Comparison of ENCODE assay signal across 16 cellular contexts in the genomic region with DNA sequence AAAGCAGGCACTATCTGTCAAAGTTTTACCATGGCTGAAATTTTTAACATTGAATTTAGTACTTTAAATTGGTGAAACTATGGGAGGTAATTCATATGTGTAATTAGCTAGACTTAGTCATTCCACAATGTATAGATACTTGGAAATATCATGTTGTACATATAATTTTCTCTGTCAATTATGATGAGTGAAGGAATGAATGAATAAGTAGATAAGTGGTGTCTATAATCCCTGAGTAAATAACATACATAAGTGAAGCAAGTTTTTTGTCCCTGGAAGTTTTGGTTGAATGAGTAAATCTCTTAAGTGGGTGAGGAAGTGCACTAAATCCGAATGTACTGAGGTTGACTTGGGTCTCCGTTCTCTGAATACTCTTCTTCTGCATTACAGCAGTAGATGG.
DNase-seq lines count a peak whose midpoint lies in the region; ATAC-seq and TF ChIP-seq lines count a peak whose summit lies in the region.
"Had no signal": no experiment of that assay in that cellular context is flagged by ENCODE, and none has a peak within 500 bp of the region (broad histone marks: within the 10 kb centered on the region; RNA-seq: fewer than 3 reads in every experiment).

No MANE protein-coding gene starts in this region.

- H3K9me3 ChIP-seq in HEK293 (ENCODE audit: control insufficient read depth, insufficient read depth, low read depth, low read length) (no peaks in the 10 kb centered on the region), duodenal mucosa (ENCODE audit: control insufficient read depth in 1 of 2, low read length in 2 of 2) (no peaks in the 10 kb centered on the region)
- H3K9me3 ChIP-seq: A549; BLaER1 treated with 17β-estradiol and CSF1 and Interleukin-3, amounts not matched to agents 10 nM and 100 nM; Caco-2 had no signal

- DNase-seq in DMS53 (lab: John Stamatoyannopoulos, UW): peak; percentile 39
- no peak for DNase-seq in NCI-H345 (lab: John Stamatoyannopoulos, UW)
- DNase-seq: AML-193; Caco-2; Calu3; CD4-positive, alpha-beta T cell; CD8-positive, alpha-beta T cell; DMS79 treated with DMSO at 0.1 percent for 48 hours; GF-D8 had no signal

- no peaks in the 10 kb centered on the region for H3K4me1 ChIP-seq in HEK293 (ENCODE audit: control insufficient read depth, insufficient read depth, low read length)
- no peaks in the 10 kb centered on the region for H3K4me1 ChIP-seq in duodenal mucosa (ENCODE audit: control insufficient read depth in 1 of 2, insufficient read depth in 2 of 2, low read length in 2 of 2)
- H3K4me1 ChIP-seq: A549; BLaER1 treated with 17β-estradiol and CSF1 and Interleukin-3, amounts not matched to agents 10 nM and 100 nM; Caco-2 had no signal

- ATAC-seq in GM21447 (IDR thresholded peaks at IDR 0.05; ENCODE audit: unreplicated experiment): no peak
- ATAC-seq: A549; CD8-positive, alpha-beta T cell had no signal

- H3K27me3 ChIP-seq in duodenal mucosa (ENCODE audit: control insufficient read depth in 1 of 2, insufficient read depth in 2 of 2, low read length in 2 of 2): no peaks in the 10 kb centered on the region
- H3K27me3 ChIP-seq: BLaER1 treated with 17β-estradiol and CSF1 and Interleukin-3, amounts not matched to agents 10 nM and 100 nM had no signal

- H3K36me3 ChIP-seq in HEK293 (ENCODE audit: control insufficient read depth in 2 of 2, insufficient read depth in 1 of 2, low read length in 2 of 2) (no peaks in the 10 kb centered on the region), duodenal mucosa (ENCODE audit: control insufficient read depth in 1 of 2, insufficient read depth in 2 of 2, low read length in 2 of 2) (no peaks in the 10 kb centered on the region)
- H3K36me3 ChIP-seq: BLaER1 treated with 17β-estradiol and CSF1 and Interleukin-3, amounts not matched to agents 10 nM and 100 nM had no signal

- TF ChIP-seq CTCF in HEK293 (tag by site-specific recombination; IDR thresholded peaks at IDR 0.05): no peak

- H3K9ac ChIP-seq in duodenal mucosa (ENCODE audit: low read depth in 1 of 2, low read length in 2 of 2): no peak overlapping the region
- H3K9ac ChIP-seq: BLaER1 treated with 17β-estradiol and CSF1 and Interleukin-3, amounts not matched to agents 10 nM and 100 nM had no signal

- H3K4me3 ChIP-seq in HEK293 (ENCODE audit: low read depth, low read length) (no peak overlapping the region), duodenal mucosa (ENCODE audit: low read depth in 1 of 2, low read length in 2 of 2) (no peak overlapping the region)
- H3K4me3 ChIP-seq: A549; BLaER1 treated with 17β-estradiol and CSF1 and Interleukin-3, amounts not matched to agents 10 nM and 100 nM had no signal

- POLR2A ChIA-PET in HEK293 (lab: Yijun Ruan, JAX): no interaction called here

- CTCF ChIA-PET in HEK293 (lab: Yijun Ruan, JAX): interaction anchor here (0.6 kb wide), 2 partner anchors 153 to 469 kb away, joined by 3 read pairs; no protein-coding TSS in a partner anchor

- no peak overlapping the region for H3K27ac ChIP-seq in HEK293 (ENCODE audit: extremely low read depth, low read depth, low read length)
- H3K27ac ChIP-seq in duodenal mucosa (ENCODE audit: low read depth, low read length): peak overlapping the region; percentile 0
- H3K27ac ChIP-seq: 22Rv1; A549; BLaER1 treated with 17β-estradiol and CSF1 and Interleukin-3, amounts not matched to agents 10 nM and 100 nM; C4-2B had no signal

TF ChIP-seq in HEK293, 187 proteins besides CTCF, POLR2A, EP300 and RAD21:
- no peak for TF ChIP-seq ZNF768 (tag by site-specific recombination; IDR thresholded peaks at IDR 0.05)
- TF ChIP-seq, protein P1, sequence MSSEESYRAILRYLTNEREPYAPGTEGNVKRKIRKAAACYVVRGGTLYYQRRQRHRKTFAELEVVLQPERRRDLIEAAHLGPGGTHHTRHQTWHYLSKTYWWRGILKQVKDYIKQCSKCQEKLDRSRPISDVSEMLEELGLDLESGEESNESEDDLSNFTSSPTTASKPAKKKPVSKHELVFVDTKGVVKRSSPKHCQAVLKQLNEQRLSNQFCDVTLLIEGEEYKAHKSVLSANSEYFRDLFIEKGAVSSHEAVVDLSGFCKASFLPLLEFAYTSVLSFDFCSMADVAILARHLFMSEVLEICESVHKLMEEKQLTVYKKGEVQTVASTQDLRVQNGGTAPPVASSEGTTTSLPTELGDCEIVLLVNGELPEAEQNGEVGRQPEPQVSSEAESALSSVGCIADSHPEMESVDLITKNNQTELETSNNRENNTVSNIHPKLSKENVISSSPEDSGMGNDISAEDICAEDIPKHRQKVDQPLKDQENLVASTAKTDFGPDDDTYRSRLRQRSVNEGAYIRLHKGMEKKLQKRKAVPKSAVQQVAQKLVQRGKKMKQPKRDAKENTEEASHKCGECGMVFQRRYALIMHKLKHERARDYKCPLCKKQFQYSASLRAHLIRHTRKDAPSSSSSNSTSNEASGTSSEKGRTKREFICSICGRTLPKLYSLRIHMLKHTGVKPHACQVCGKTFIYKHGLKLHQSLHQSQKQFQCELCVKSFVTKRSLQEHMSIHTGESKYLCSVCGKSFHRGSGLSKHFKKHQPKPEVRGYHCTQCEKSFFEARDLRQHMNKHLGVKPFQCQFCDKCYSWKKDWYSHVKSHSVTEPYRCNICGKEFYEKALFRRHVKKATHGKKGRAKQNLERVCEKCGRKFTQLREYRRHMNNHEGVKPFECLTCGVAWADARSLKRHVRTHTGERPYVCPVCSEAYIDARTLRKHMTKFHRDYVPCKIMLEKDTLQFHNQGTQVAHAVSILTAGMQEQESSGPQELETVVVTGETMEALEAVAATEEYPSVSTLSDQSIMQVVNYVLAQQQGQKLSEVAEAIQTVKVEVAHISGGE (tag by site-specific recombination; conservative IDR thresholded peaks at IDR 0.05; ENCODE audit: low read depth): no peak
- TF ChIP-seq ZNF48 (tag by site-specific recombination; IDR thresholded peaks at IDR 0.05): no peak
- TF ChIP-seq ZNF292 (tag by site-specific recombination; IDR thresholded peaks at IDR 0.05; ENCODE audit: borderline replicate concordance, low read depth): no peak
- no peak for TF ChIP-seq SP3 (tag by site-specific recombination; IDR thresholded peaks at IDR 0.05)
- TF ChIP-seq, protein P2, sequence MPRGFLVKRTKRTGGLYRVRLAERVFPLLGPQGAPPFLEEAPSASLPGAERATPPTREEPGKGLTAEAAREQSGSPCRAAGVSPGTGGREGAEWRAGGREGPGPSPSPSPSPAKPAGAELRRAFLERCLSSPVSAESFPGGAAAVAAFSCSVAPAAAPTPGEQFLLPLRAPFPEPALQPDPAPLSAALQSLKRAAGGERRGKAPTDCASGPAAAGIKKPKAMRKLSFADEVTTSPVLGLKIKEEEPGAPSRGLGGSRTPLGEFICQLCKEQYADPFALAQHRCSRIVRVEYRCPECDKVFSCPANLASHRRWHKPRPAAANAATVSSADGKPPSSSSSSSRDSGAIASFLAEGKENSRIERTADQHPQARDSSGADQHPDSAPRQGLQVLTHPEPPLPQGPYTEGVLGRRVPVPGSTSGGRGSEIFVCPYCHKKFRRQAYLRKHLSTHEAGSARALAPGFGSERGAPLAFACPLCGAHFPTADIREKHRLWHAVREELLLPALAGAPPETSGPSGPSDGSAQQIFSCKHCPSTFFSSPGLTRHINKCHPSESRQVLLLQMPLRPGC (tag by site-specific recombination; IDR thresholded peaks at IDR 0.05): 0 out of 2 replicates have a peak, but pooled peaks have one; percentile 43
- TF ChIP-seq SP2 (tag by site-specific recombination; IDR thresholded peaks at IDR 0.05): no peak
- TF ChIP-seq ZNF121 (tag by site-specific recombination; IDR thresholded peaks at IDR 0.05): no peak
- TF ChIP-seq ZSCAN23 (tag by site-specific recombination; IDR thresholded peaks at IDR 0.05): no peak
- TF ChIP-seq ZNF23 (tag by site-specific recombination; IDR thresholded peaks at IDR 0.05; ENCODE audit: borderline replicate concordance): no peak
- TF ChIP-seq, protein P3, sequence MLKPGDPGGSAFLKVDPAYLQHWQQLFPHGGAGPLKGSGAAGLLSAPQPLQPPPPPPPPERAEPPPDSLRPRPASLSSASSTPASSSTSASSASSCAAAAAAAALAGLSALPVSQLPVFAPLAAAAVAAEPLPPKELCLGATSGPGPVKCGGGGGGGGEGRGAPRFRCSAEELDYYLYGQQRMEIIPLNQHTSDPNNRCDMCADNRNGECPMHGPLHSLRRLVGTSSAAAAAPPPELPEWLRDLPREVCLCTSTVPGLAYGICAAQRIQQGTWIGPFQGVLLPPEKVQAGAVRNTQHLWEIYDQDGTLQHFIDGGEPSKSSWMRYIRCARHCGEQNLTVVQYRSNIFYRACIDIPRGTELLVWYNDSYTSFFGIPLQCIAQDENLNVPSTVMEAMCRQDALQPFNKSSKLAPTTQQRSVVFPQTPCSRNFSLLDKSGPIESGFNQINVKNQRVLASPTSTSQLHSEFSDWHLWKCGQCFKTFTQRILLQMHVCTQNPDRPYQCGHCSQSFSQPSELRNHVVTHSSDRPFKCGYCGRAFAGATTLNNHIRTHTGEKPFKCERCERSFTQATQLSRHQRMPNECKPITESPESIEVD (tag by site-specific recombination; IDR thresholded peaks at IDR 0.05): peak; percentile 71
- TF ChIP-seq SP7 (tag by site-specific recombination; IDR thresholded peaks at IDR 0.05): peak; percentile 88
- TF ChIP-seq WT1 (tag by site-specific recombination; IDR thresholded peaks at IDR 0.05): 0 out of 2 replicates have a peak, but pooled peaks have one; percentile 13
- TF ChIP-seq ZNF335 (tag by site-specific recombination; conservative IDR thresholded peaks at IDR 0.05): no peak
- no peak for TF ChIP-seq HOXC10 (CRISPR knock-in tag; IDR thresholded peaks at IDR 0.05)
